8 cellular contexts compared by ENCODE assay signal in the genomic region with DNA sequence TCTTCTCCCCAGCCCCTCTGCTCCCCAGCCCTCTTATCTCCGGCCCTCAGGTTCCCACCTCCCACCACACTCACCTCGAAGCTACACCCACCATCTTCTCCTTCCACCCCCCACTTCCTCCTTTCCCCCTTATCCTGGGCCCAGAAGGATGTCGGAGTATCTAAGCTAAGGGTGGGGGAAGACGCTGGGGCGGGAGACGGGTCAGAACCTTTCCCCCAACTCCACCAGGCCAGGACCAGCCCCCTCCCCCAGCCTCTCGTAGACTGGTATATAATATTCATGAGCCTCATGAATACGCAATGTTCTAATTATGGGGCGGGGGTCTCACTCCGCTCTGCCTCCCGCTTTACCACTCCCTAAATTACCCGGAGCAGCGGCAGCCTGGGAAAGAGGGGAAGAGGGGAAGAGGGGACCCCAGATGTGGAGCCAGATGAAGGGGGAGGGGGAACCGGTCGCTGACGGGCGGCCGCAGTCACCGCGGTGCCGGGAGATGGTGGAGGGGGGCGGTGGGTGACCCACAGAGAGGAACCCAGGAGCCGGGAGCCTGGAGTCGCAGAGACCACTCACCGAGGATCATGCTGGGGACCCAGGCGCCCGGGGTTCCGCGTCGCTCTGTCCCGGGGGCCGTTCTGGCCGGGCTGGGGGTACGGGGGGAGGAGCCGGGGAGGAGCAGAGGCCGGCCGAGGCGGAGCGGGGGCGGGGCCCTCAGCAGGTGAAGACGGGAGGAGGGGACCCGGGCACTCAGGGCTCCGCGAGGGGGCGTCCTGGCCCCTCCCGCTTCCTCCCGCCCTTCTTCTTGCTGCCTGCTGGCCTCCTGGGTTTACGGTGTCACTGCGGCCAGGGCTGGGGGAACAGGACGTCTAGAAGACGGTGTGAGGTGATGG. TPM values are rescaled to one million over a fixed set of nuclear protein-coding genes. Genes with fewer than 3 reads are reported as not detected.
DNase-seq lines count a peak whose midpoint lies in the region; ATAC-seq and TF ChIP-seq lines count a peak whose summit lies in the region.

No MANE protein-coding gene starts in this region.

- no peaks in the 10 kb centered on the region for H3K79me2 ChIP-seq in neural cell (replicated peaks; ENCODE audit: insufficient read depth, low read length)

- peak overlapping the region; percentile 48 for H3K27ac ChIP-seq in ectodermal cell (ENCODE audit: insufficient read depth, low read depth, low read length, poor library complexity, severe bottlenecking)
- no peak overlapping the region for H3K27ac ChIP-seq in neural cell (ENCODE audit: low read length)
- no peak overlapping the region for H3K27ac ChIP-seq in thoracic aorta

- H3K4me1 ChIP-seq in ectodermal cell (ENCODE audit: control insufficient read depth, insufficient read depth, low read length) (peaks cover 57% of the 10 kb centered on the region), thoracic aorta (ENCODE audit: control insufficient read depth in 1 of 2, low read depth in 2 of 2) (peaks cover 0 to 14% of the 10 kb centered on the region in 2 donors)

- peak overlapping the region; percentile 68 for H3K9ac ChIP-seq in neural cell (ENCODE audit: low read length)

- no peaks in the 10 kb centered on the region for H3K9me2 ChIP-seq in neural cell (ENCODE audit: insufficient read depth, low read length)

- H3K9me3 ChIP-seq in ectodermal cell (ENCODE audit: control insufficient read depth, low read length) (no peaks in the 10 kb centered on the region), neural cell (ENCODE audit: low read length) (no peaks in the 10 kb centered on the region), thoracic aorta (no peaks in the 10 kb centered on the region)

- 1% methylated on average over 46 to 51 of the region's 51 CpGs for WGBS in ectodermal cell, 2 experiments

- H3K27me3 ChIP-seq in ectodermal cell (ENCODE audit: control insufficient read depth, insufficient read depth, low read length, poor library complexity, severe bottlenecking) (no peaks in the 10 kb centered on the region), neural cell (ENCODE audit: insufficient read depth, low read depth, low read length) (no peaks in the 10 kb centered on the region), thoracic aorta (replicated peaks; ENCODE audit: insufficient read depth) (no peaks in the 10 kb centered on the region)

- no peak for TF ChIP-seq RAD21 in neural cell (conservative IDR thresholded peaks at IDR 0.05)

- no peak overlapping the region for H3K4me2 ChIP-seq in neural cell (ENCODE audit: low read length)

- H3K4me3 ChIP-seq in ectodermal cell (ENCODE audit: insufficient read depth, low read depth, low read length), result peak overlapping the region; percentile 68
- H3K4me3 ChIP-seq in neural cell (ENCODE audit: low read length), result peak overlapping the region; percentile 69
- H3K4me3 ChIP-seq in thoracic aorta, result peak overlapping the region; percentile 65

- peak overlapping the region; percentile 14 for H2AFZ ChIP-seq in neural cell (ENCODE audit: low read depth, low read length)

- ATAC-seq in thoracic aorta (ENCODE audit: insufficient number of reproducible peaks, low FRiP score, low read depth), result no peak
- no peak for ATAC-seq in GM21447 (IDR thresholded peaks at IDR 0.05; ENCODE audit: unreplicated experiment)

- TF ChIP-seq CTCF in neural cell (IDR thresholded peaks at IDR 0.05; ENCODE audit: poor library complexity, severe bottlenecking) (no peak), thoracic aorta (IDR thresholded peaks at IDR 0.05) (no peak)

- H4K20me1 ChIP-seq in neural cell (ENCODE audit: insufficient read depth), result no peaks in the 10 kb centered on the region

- H3K36me3 ChIP-seq in ectodermal cell (ENCODE audit: control insufficient read depth, insufficient read depth, low read length) (peaks cover 6% of the 10 kb centered on the region), neural cell (ENCODE audit: insufficient read depth, low read length) (no peaks in the 10 kb centered on the region), thoracic aorta (peaks cover 19% of the 10 kb centered on the region)

- no peak for TF ChIP-seq EP300 in neural cell (conservative IDR thresholded peaks at IDR 0.05; ENCODE audit: poor library complexity, severe bottlenecking)

- no peaks in the 10 kb centered on the region for H3F3A ChIP-seq in neural cell (ENCODE audit: insufficient read depth, low read length, poor library complexity, severe bottlenecking)

- DNase-seq in SIG-M5 treated with dmso at 0.1 percent for 504 hours (lab: John Stamatoyannopoulos, UW; ENCODE audit: unreplicated experiment), result peak; percentile 36
- DNase-seq in SIG-M5 (lab: John Stamatoyannopoulos, UW), result no peak
- peak; percentile 59 for DNase-seq in NCI-H2196 treated with DMSO at 0.1 percent for 48 hours (lab: John Stamatoyannopoulos, UW; ENCODE audit: unreplicated experiment)
- DNase-seq in activated CD4-positive, alpha-beta T cell treated with anti-CD3 and anti-CD28 coated beads, Interleukin-2, amount 50 U/mL, for 48 hours, result peak; percentile 70 to 74
- no peak for DNase-seq in thoracic aorta (ENCODE audit: low spot score)

TF ChIP-seq in neural cell, 6 proteins besides CTCF, POLR2A, EP300 and RAD21:
- TF ChIP-seq EZH2 (IDR thresholded peaks at IDR 0.05; ENCODE audit: borderline replicate concordance, insufficient read depth, low read length, poor library complexity, severe bottlenecking), result no peak
- TF ChIP-seq, protein P1, sequence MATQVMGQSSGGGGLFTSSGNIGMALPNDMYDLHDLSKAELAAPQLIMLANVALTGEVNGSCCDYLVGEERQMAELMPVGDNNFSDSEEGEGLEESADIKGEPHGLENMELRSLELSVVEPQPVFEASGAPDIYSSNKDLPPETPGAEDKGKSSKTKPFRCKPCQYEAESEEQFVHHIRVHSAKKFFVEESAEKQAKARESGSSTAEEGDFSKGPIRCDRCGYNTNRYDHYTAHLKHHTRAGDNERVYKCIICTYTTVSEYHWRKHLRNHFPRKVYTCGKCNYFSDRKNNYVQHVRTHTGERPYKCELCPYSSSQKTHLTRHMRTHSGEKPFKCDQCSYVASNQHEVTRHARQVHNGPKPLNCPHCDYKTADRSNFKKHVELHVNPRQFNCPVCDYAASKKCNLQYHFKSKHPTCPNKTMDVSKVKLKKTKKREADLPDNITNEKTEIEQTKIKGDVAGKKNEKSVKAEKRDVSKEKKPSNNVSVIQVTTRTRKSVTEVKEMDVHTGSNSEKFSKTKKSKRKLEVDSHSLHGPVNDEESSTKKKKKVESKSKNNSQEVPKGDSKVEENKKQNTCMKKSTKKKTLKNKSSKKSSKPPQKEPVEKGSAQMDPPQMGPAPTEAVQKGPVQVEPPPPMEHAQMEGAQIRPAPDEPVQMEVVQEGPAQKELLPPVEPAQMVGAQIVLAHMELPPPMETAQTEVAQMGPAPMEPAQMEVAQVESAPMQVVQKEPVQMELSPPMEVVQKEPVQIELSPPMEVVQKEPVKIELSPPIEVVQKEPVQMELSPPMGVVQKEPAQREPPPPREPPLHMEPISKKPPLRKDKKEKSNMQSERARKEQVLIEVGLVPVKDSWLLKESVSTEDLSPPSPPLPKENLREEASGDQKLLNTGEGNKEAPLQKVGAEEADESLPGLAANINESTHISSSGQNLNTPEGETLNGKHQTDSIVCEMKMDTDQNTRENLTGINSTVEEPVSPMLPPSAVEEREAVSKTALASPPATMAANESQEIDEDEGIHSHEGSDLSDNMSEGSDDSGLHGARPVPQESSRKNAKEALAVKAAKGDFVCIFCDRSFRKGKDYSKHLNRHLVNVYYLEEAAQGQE (IDR thresholded peaks at IDR 0.05; ENCODE audit: borderline replicate concordance), result no peak
- no peak for TF ChIP-seq TAF1 (IDR thresholded peaks at IDR 0.05; ENCODE audit: low read depth)
- TF ChIP-seq MXI1 (conservative IDR thresholded peaks at IDR 0.05; ENCODE audit: poor library complexity, severe bottlenecking), result no peak
- TF ChIP-seq POLR2AphosphoS5 (IDR thresholded peaks at IDR 0.05), result no peak
- no peak for TF ChIP-seq SMC3 (conservative IDR thresholded peaks at IDR 0.05; ENCODE audit: poor library complexity)

RNA-seq across cellular contexts. Expression of a gene that starts 6.4 kb away (rescaled TPM):
- polyA plus RNA-seq in ectodermal cell (2013, experiment 1 of 4), result 59.3 TPM
- polyA plus RNA-seq in ectodermal cell (2013, experiment 2 of 4), result 54.5 TPM
- 48.9 TPM for polyA plus RNA-seq in ectodermal cell (2013, experiment 3 of 4)
- polyA plus RNA-seq in ectodermal cell (2013, experiment 4 of 4), result 46.6 TPM
- 0.46 TPM in 1 of 2 replicates, not detected in the other for polyA plus RNA-seq in neural cell
- 1.5 TPM in 1 of 2 replicates, not detected in the other for polyA minus RNA-seq in neural cell
- 10 to 100 TPM in 1 of 2 donors, 1 to 10 TPM in 1; 7.4 to 19.0 TPM for total RNA-seq in thoracic aorta

RNA-seq across cellular contexts. Expression of a gene that starts 26.6 kb away (rescaled TPM):
- 0.26 TPM for polyA plus RNA-seq in ectodermal cell (2013, experiment 1 of 4)
- 0.12 TPM for polyA plus RNA-seq in ectodermal cell (2013, experiment 2 of 4)
- polyA plus RNA-seq in ectodermal cell (2013, experiment 3 of 4), result not detected
- 0.20 TPM for polyA plus RNA-seq in ectodermal cell (2013, experiment 4 of 4)
- polyA plus RNA-seq in neural cell, result not detected in 2 replicates
- not detected in 2 replicates for polyA minus RNA-seq in neural cell
- 1 to 10 TPM in 1 of 2 donors, under 1 TPM in 1; 0.95 to 2.3 TPM for total RNA-seq in thoracic aorta

RNA-seq across cellular contexts. Expression of a gene that starts 28.2 kb away (rescaled TPM):
- 93.8 TPM for polyA plus RNA-seq in ectodermal cell (2013, experiment 1 of 4)
- polyA plus RNA-seq in ectodermal cell (2013, experiment 2 of 4), result 102 TPM
- 70.6 TPM for polyA plus RNA-seq in ectodermal cell (2013, experiment 3 of 4)
- 73.7 TPM for polyA plus RNA-seq in ectodermal cell (2013, experiment 4 of 4)
- polyA plus RNA-seq in neural cell, result not detected in 2 replicates
- polyA minus RNA-seq in neural cell, result not detected in 2 replicates
- total RNA-seq in thoracic aorta, result 100 to 1,000 TPM; 752 to 847 TPM

Comparison
In these comparisons a context has a peak if more than half of its experiments do, and no peak if none do; other contexts are left out.
1. DNase-seq: peak in SIG-M5 treated with dmso at 0.1 percent for 504 hours (single experiment), NCI-H2196 treated with DMSO at 0.1 percent for 48 hours (single experiment) and activated CD4-positive, alpha-beta T cell treated with anti-CD3 and anti-CD28 coated beads, Interleukin-2, amount 50 U/mL, for 48 hours (2 of 2); none in SIG-M5 (single experiment) and thoracic aorta (single experiment).
2. Peak in every context shown above with its lines, with median percentiles within 50 percentile points of each other: H3K4me3 ChIP-seq.